Comparison of ENCODE assay signal across 27 cellular contexts in genomic region chr1:50780797-50781196, GRCh38.
"Had no signal": no experiment of that assay in that cellular context is flagged by ENCODE, and none has a peak within 500 bp of the region (broad histone marks: within the 10 kb centered on the region; RNA-seq: fewer than 3 reads in every experiment).

No MANE protein-coding gene starts in this region.

- H3K27me3 ChIP-seq: dorsolateral prefrontal cortex, gastrocnemius medialis, pancreas, right atrium auricular region, tibial nerve, upper lobe of right lung, uterus had no signal

- H3K4me3 Mint-ChIP-seq: mesothelial cell of epicardium; nephron; stimulated activated naive CD8-positive, alpha-beta T cell treated with anti-CD3 and anti-CD28 coated beads, Interleukin-15, Interleukin-2, amounts not matched to agents 100 ng/mL and 50 ng/mL, for 24 hours had no signal

- H3K27me3 Mint-ChIP-seq: naive thymus-derived CD4-positive, alpha-beta T cell; stimulated activated naive CD8-positive, alpha-beta T cell treated with anti-CD3 and anti-CD28 coated beads, Interleukin-15, Interleukin-2, amounts not matched to agents 100 ng/mL and 50 ng/mL, for 24 hours had no signal

- H3K4me3 ChIP-seq: dorsolateral prefrontal cortex, gastrocnemius medialis, lung, mucosa of descending colon, pancreas, right atrium auricular region, smooth muscle cell, thoracic aorta, tibial nerve, upper lobe of right lung, uterus had no signal

- ATAC-seq: esophagus mucosa; gastrocnemius medialis; mucosa of descending colon; naive thymus-derived CD4-positive, alpha-beta T cell; pancreas; sciatic nerve; upper lobe of right lung had no signal

- H3K36me3 ChIP-seq: gastrocnemius medialis, pancreas, thoracic aorta, uterus had no signal

- H3K4me1 ChIP-seq: pancreas, right atrium auricular region, upper lobe of right lung, uterus had no signal

- H3K27ac ChIP-seq: dorsolateral prefrontal cortex, epithelial cell of prostate, gastrocnemius medialis, pancreas, right atrium auricular region, thoracic aorta, tibial nerve, upper lobe of right lung, uterus had no signal

- H3K9me3 Mint-ChIP-seq: naive thymus-derived CD4-positive, alpha-beta T cell; nephron; stimulated activated naive CD8-positive, alpha-beta T cell treated with anti-CD3 and anti-CD28 coated beads, Interleukin-15, Interleukin-2, amounts not matched to agents 100 ng/mL and 50 ng/mL, for 24 hours had no signal

- H3K9me3 ChIP-seq: gastrocnemius medialis, mucosa of descending colon, pancreas, right atrium auricular region, thoracic aorta, tibial nerve, upper lobe of right lung, uterus had no signal

- H3K27ac Mint-ChIP-seq: mesothelial cell of epicardium; nephron; stimulated activated naive CD8-positive, alpha-beta T cell treated with anti-CD3 and anti-CD28 coated beads, Interleukin-15, Interleukin-2, amounts not matched to agents 100 ng/mL and 50 ng/mL, for 24 hours had no signal

- H3K4me1 Mint-ChIP-seq: mesothelial cell of epicardium, nephron had no signal

- DNase-seq: dorsolateral prefrontal cortex; effector CD4-positive, alpha-beta T cell; foreskin fibroblast; gastrocnemius medialis; head of caudate nucleus; mesenchymal stem cell; mucosa of descending colon; naive thymus-derived CD4-positive, alpha-beta T cell; occipital lobe; pancreas; stimulated activated CD4-positive, alpha-beta T cell treated with anti-CD3 and anti-CD28 coated beads, Interleukin-12 subunit alpha, Interleukin-12 subunit beta, amount 100 ng/mL, for 4 hours; stimulated activated CD4-positive, alpha-beta T cell treated with anti-CD3 and anti-CD28 coated beads, Interleukin-1b, Interleukin-23, amount 100 ng/mL, for 48 hours; stimulated activated CD4-positive, alpha-beta T cell treated with anti-CD3 and anti-CD28 coated beads, Interleukin-4, amount 100 ng/mL, for 1 hour; stimulated activated CD8-positive, alpha-beta memory T cell treated with anti-CD3 and anti-CD28 coated beads, Interleukin-4, amount 100 ng/mL, for 48 hours; upper lobe of right lung; uterus had no signal
